8 cellular contexts compared by ENCODE assay signal in genomic region chr10:24465124-24465874, GRCh38.
DNase-seq lines count a peak whose midpoint lies in the region; ATAC-seq and TF ChIP-seq lines count a peak whose summit lies in the region.

No MANE protein-coding gene starts in this region.

- TF ChIP-seq CTCF in PC-9 (conservative IDR thresholded peaks at IDR 0.05): no peak

- POLR2A ChIA-PET in PC-9 (lab: Charles Lee; ENCODE audit: unreplicated experiment): interaction anchor here (0.6 to 0.7 kb wide), 2 partner anchors 42 to 1091 kb away, joined by 3 to 8 read pairs; no protein-coding TSS in a partner anchor
- POLR2A ChIA-PET in naive thymus-derived CD8-positive, alpha-beta T cell (lab: Charles Lee): no interaction called here

- H4K20me1 ChIP-seq in PC-9 (ENCODE audit: insufficient read depth): no peaks in the 10 kb centered on the region

- no TSS peak for BruUV-seq in PC-9 (replicated peaks; lab: Mats Ljungman, UMichigan)

- H3K79me2 ChIP-seq in PC-9 (ENCODE audit: low read depth): peaks cover 24% of the 10 kb centered on the region

- H3K9ac ChIP-seq in rectal smooth muscle tissue (ENCODE audit: low read length): no peak overlapping the region

- peaks cover 0 to 9% (median 5%) of the 10 kb centered on the region in 5 donors for H3K27me3 Mint-ChIP-seq in naive thymus-derived CD8-positive, alpha-beta T cell

- DNase-seq in DMS79 treated with DMSO at 0.1 percent for 48 hours (lab: John Stamatoyannopoulos, UW) (peak; percentile 42), PC-9 (peak in 1 of 2 experiments; percentile 41), NOMO-1 treated with dmso at 0.1 percent for 144 hours (lab: John Stamatoyannopoulos, UW; ENCODE audit: unreplicated experiment) (no peak), NAMALWA (ENCODE audit: low spot score) (no peak)
- no peak for DNase-seq in naive thymus-derived CD8-positive, alpha-beta T cell

- H3K27ac Mint-ChIP-seq in naive thymus-derived CD8-positive, alpha-beta T cell: no peak overlapping the region

- ATAC-seq in naive thymus-derived CD8-positive, alpha-beta T cell: no peak
- ATAC-seq in GM18907 (IDR thresholded peaks at IDR 0.05; ENCODE audit: unreplicated experiment): no peak

- no peaks in the 10 kb centered on the region for H3K9me2 ChIP-seq in PC-9 (ENCODE audit: insufficient read depth)

- H3K27me3 ChIP-seq in PC-9 (ENCODE audit: insufficient read depth, low read depth) (no peaks in the 10 kb centered on the region), esophagus (ENCODE audit: control insufficient read depth in 1 of 2, insufficient read depth in 2 of 2, low read length in 2 of 2) (no peaks in the 10 kb centered on the region), rectal smooth muscle tissue (ENCODE audit: control insufficient read depth, insufficient read depth, low read length) (no peaks in the 10 kb centered on the region)

- intact Hi-C loops in PC-9 (cut with micrococcal nuclease; ENCODE audit: unreplicated experiment): loop anchor here (2.0 to 10.0 kb wide), 3 partner anchors 32 to 210 kb away; no protein-coding TSS in a partner anchor

- H3K9me3 Mint-ChIP-seq in naive thymus-derived CD8-positive, alpha-beta T cell: peaks cover 0 to 2% (median 0%) of the 10 kb centered on the region in 9 donors

- CTCF ChIA-PET in PC-9 (lab: Charles Lee): no interaction called here

- 44 to 55% methylated on average over 14 of the region's 14 CpGs for WGBS in esophagus, 2 donors

- peaks cover 61% of the 10 kb centered on the region for H3K4me1 ChIP-seq in PC-9 (replicated peaks; ENCODE audit: insufficient read depth)
- peaks cover 0 to 6% of the 10 kb centered on the region in 2 donors for H3K4me1 ChIP-seq in esophagus (ENCODE audit: control insufficient read depth in 2 of 2, insufficient read depth in 2 of 2, low read length in 1 of 2)
- no peaks in the 10 kb centered on the region for H3K4me1 ChIP-seq in rectal smooth muscle tissue (ENCODE audit: control insufficient read depth, insufficient read depth, low read length)

- peaks cover 45% of the 10 kb centered on the region for H3F3A ChIP-seq in PC-9 (ENCODE audit: insufficient read depth, low read depth)

- no peaks in the 10 kb centered on the region; the same call in 1 of the 2 replicates for H3K9me3 ChIP-seq in PC-9 (ENCODE audit: insufficient read depth, low read depth)
- no peaks in the 10 kb centered on the region for H3K9me3 ChIP-seq in esophagus (ENCODE audit: control insufficient read depth in 2 of 2, insufficient read depth in 1 of 2, low read depth in 1 of 2, low read length in 1 of 2)

- no peak overlapping the region for H3K4me3 Mint-ChIP-seq in naive thymus-derived CD8-positive, alpha-beta T cell

- peaks cover 2 to 7% (median 6%) of the 10 kb centered on the region in 4 donors for H3K4me1 Mint-ChIP-seq in naive thymus-derived CD8-positive, alpha-beta T cell

- H3K36me3 ChIP-seq in PC-9 (ENCODE audit: low read depth) (no peaks in the 10 kb centered on the region), esophagus (ENCODE audit: control insufficient read depth in 2 of 2, insufficient read depth in 2 of 2, low read length in 1 of 2) (peaks cover 0 to 3% of the 10 kb centered on the region in 2 donors), rectal smooth muscle tissue (ENCODE audit: control insufficient read depth, insufficient read depth, low read length) (no peaks in the 10 kb centered on the region)

- no peaks in the 10 kb centered on the region for H3K36me3 Mint-ChIP-seq in naive thymus-derived CD8-positive, alpha-beta T cell

- H2AFZ ChIP-seq in PC-9: peak overlapping the region; percentile 25; the same call in 1 of the 2 replicates

- H3K4me2 ChIP-seq in PC-9: peak overlapping the region; percentile 91

- peak overlapping the region; percentile 80; the same call in 1 of the 2 replicates for H3K4me3 ChIP-seq in PC-9
- H3K4me3 ChIP-seq in esophagus (ENCODE audit: low read depth in 1 of 2, low read length in 2 of 2): no peak overlapping the region
- H3K4me3 ChIP-seq in rectal smooth muscle tissue (ENCODE audit: low read length): peak overlapping the region; percentile 37

- H3K27ac ChIP-seq in PC-9 (peak overlapping the region; percentile 94), esophagus (ENCODE audit: low read depth in 2 of 2, low read length in 1 of 2) (peak overlapping the region; percentile 84 to 88), rectal smooth muscle tissue (ENCODE audit: low read depth, low read length) (peak overlapping the region; percentile 16)

Comparison
In these comparisons a context has a peak if more than half of its experiments do, and no peak if none do; other contexts are left out.
1. H3K27ac ChIP-seq: peak in every context shown above with its lines; median percentile 94 in PC-9; 86 in esophagus; 16 in rectal smooth muscle tissue.
2. H3K4me3 ChIP-seq: peak in PC-9 (single experiment) and rectal smooth muscle tissue (single experiment); none in esophagus (0 of 2).